ENCODE assay signal across 26 cellular contexts in genomic region chr18:56505293-56505692, GRCh38.
"Had no signal": no experiment of that assay in that cellular context is flagged by ENCODE, and none has a peak within 500 bp of the region (broad histone marks: within the 10 kb centered on the region; RNA-seq: fewer than 3 reads in every experiment).

No MANE protein-coding gene starts in this region.

- H3K9me3 Mint-ChIP-seq: activated CD4-positive, alpha-beta memory T cell treated with anti-CD3 and anti-CD28 coated beads for 36 hours; activated naive CD4-positive, alpha-beta T cell treated with anti-CD3 and anti-CD28 coated beads for 36 hours; activated naive CD8-positive, alpha-beta T cell treated with anti-CD3 and anti-CD28 coated beads, Interleukin-2, amount 10 ng/mL, durations not matched to agents 7 days and 5 days; T-helper 1 cell treated with Interleukin-12 subunit alpha and Interleukin-12 subunit beta and Interleukin-4 antibody, amounts not matched to agents 30 μg/mL and 1 μg/mL, for 36 hours; T-helper 2 cell treated with Interferon-gamma antibody and Interleukin-4, amounts not matched to agents 5 μg/mL and 100 μg/mL, for 36 hours had no signal

- DNase-seq: activated CD4-positive, alpha-beta memory T cell treated with anti-CD3 and anti-CD28 coated beads for 36 hours; activated CD4-positive, alpha-beta T cell treated with anti-CD3 and anti-CD28 coated beads, Interleukin-2, amount 50 U/mL, for 1 hour; activated gamma-delta T cell treated with Interleukin-2 at 50 U/mL for 16 hours; activated naive CD4-positive, alpha-beta T cell treated with anti-CD3 and anti-CD28 coated beads for 36 hours; activated naive CD8-positive, alpha-beta T cell treated with anti-CD3 and anti-CD28 coated beads, Interleukin-2, amount 10 ng/mL, durations not matched to agents 7 days and 5 days; adrenal gland; body of pancreas; NCI-H1092 treated with DMSO at 0.1 percent for 48 hours; NCI-H1417; NCI-H146; NCI-H187; NCI-H2029 treated with DMSO at 0.1 percent for 48 hours; NCI-H2107; NCI-H2171; NCI-H510A; NCI-H526; NCI-H748 treated with DMSO at 0.1 percent for 48 hours; NK-92 treated with Interleukin-12 subunit alpha and Interleukin-12 subunit beta, amount 100 ng/mL, for 24 hours; PC-3; Peyer's patch; RPMI8226; SHP77 treated with DMSO at 0.1 percent for 48 hours; SK-N-SH had no signal

- ATAC-seq: body of pancreas, K562, PC-3 had no signal

- H3K27me3 Mint-ChIP-seq: activated naive CD8-positive, alpha-beta T cell treated with anti-CD3 and anti-CD28 coated beads, Interleukin-2, amount 10 ng/mL, durations not matched to agents 7 days and 5 days had no signal

- H3K36me3 Mint-ChIP-seq: activated CD4-positive, alpha-beta memory T cell treated with anti-CD3 and anti-CD28 coated beads for 36 hours; activated naive CD8-positive, alpha-beta T cell treated with anti-CD3 and anti-CD28 coated beads, Interleukin-2, amount 10 ng/mL, durations not matched to agents 7 days and 5 days had no signal

- H3K4me1 Mint-ChIP-seq: activated naive CD8-positive, alpha-beta T cell treated with anti-CD3 and anti-CD28 coated beads, Interleukin-2, amount 10 ng/mL, durations not matched to agents 7 days and 5 days had no signal

- H3K27ac Mint-ChIP-seq: activated CD4-positive, alpha-beta memory T cell treated with anti-CD3 and anti-CD28 coated beads for 36 hours; activated naive CD4-positive, alpha-beta T cell treated with anti-CD3 and anti-CD28 coated beads for 36 hours; activated naive CD8-positive, alpha-beta T cell treated with anti-CD3 and anti-CD28 coated beads, Interleukin-2, amount 10 ng/mL, durations not matched to agents 7 days and 5 days; T-helper 1 cell treated with Interleukin-12 subunit alpha and Interleukin-12 subunit beta and Interleukin-4 antibody, amounts not matched to agents 30 μg/mL and 1 μg/mL, for 36 hours; T-helper 2 cell treated with Interferon-gamma antibody and Interleukin-4, amounts not matched to agents 5 μg/mL and 100 μg/mL, for 36 hours had no signal

- H3K4me3 Mint-ChIP-seq: activated CD4-positive, alpha-beta memory T cell treated with anti-CD3 and anti-CD28 coated beads for 36 hours; activated naive CD4-positive, alpha-beta T cell treated with anti-CD3 and anti-CD28 coated beads for 36 hours; activated naive CD8-positive, alpha-beta T cell treated with anti-CD3 and anti-CD28 coated beads, Interleukin-2, amount 10 ng/mL, durations not matched to agents 7 days and 5 days; T-helper 1 cell treated with Interleukin-12 subunit alpha and Interleukin-12 subunit beta and Interleukin-4 antibody, amounts not matched to agents 30 μg/mL and 1 μg/mL, for 36 hours; T-helper 2 cell treated with Interferon-gamma antibody and Interleukin-4, amounts not matched to agents 5 μg/mL and 100 μg/mL, for 36 hours had no signal
